22 cellular contexts compared by ENCODE assay signal in genomic region chr1:229298887-229299503, GRCh38.
"Had no signal": no experiment of that assay in that cellular context is flagged by ENCODE, and none has a peak within 500 bp of the region (broad histone marks: within the 10 kb centered on the region; RNA-seq: fewer than 3 reads in every experiment).

No MANE protein-coding gene starts in this region.

- ATAC-seq: activated CD4-positive, CD25-positive, alpha-beta regulatory T cell treated with anti-CD3 and anti-CD28 coated beads, Interleukin-2, amount 50 U/mL, for 24 hours; activated CD8-positive, alpha-beta T cell treated with anti-CD3 and anti-CD28 coated beads for 36 hours; activated T-cell treated with anti-CD3 and anti-CD28 coated beads, Interleukin-2, amount 50 U/mL, for 72 hours; Right ventricle myocardium inferior; SK-N-SH treated with all-trans-retinoic acid at 6 μM for 48 hours had no signal

- H3K4me1 ChIP-seq: breast epithelium, SJCRH30 had no signal

- H3K27me3 ChIP-seq: breast epithelium, MG63, SJCRH30 had no signal

- H3K9me3 ChIP-seq: breast epithelium, MG63, SJCRH30 had no signal

- H3K27ac ChIP-seq: breast epithelium, SJCRH30 had no signal

- H3K4me3 ChIP-seq: breast epithelium, MG63, SJCRH30 had no signal

- DNase-seq: activated CD4-positive, alpha-beta T cell treated with anti-CD3 and anti-CD28 coated beads for 4 hours; activated CD8-positive, alpha-beta memory T cell treated with anti-CD3 and anti-CD28 coated beads, Interleukin-2, amount 50 U/mL, for 4 hours; activated CD8-positive, alpha-beta T cell treated with anti-CD3 and anti-CD28 coated beads for 36 hours; activated gamma-delta T cell treated with Interleukin-2 at 50 U/mL for 16 hours; activated naive CD4-positive, alpha-beta T cell treated with anti-CD3 and anti-CD28 coated beads, Interleukin-2, amount 10 ng/mL, durations not matched to agents 7 days and 5 days; activated naive CD8-positive, alpha-beta T cell treated with anti-CD3 and anti-CD28 coated beads for 36 hours; activated T-cell treated with anti-CD3 and anti-CD28 coated beads, Interleukin-2, amount 50 U/mL, for 72 hours; anterior cingulate cortex; caudate nucleus; MG63; NCI-H1105 treated with DMSO at 0.1 percent for 48 hours; NCI-H1436 treated with DMSO at 0.1 percent for 48 hours; NCI-H2171; NCI-H446 treated with DMSO at 0.1 percent for 48 hours; NCI-H524 treated with DMSO at 0.1 percent for 48 hours; NCI-H82; SJCRH30; SW 1271 had no signal
